Comparison of ENCODE assay signal across 8 cellular contexts in genomic region chr7:155644178-155644970, GRCh38. TPM values are rescaled to one million over a fixed set of nuclear protein-coding genes. Genes with fewer than 3 reads are reported as not detected.
DNase-seq lines count a peak whose midpoint lies in the region; ATAC-seq and TF ChIP-seq lines count a peak whose summit lies in the region.

RBM33 (plus strand) TSS chr7:155644661; CDS start chr7:155644877, 216 bp downstream.

- H3K23ac ChIP-seq in H9 (ENCODE audit: insufficient read length, low read depth, low read length), result no peak within 1 kb of the TSS

- peak within 1 kb of the TSS; percentile 49 for H2BK120ac ChIP-seq in H9 (ENCODE audit: low read depth, low read length, poor library complexity, severe bottlenecking)

- H4K8ac ChIP-seq in H9 (replicated peaks; ENCODE audit: insufficient read length, low read depth, low read length), result no peak within 1 kb of the TSS

- peak within 1 kb of the TSS; percentile 68 for H3T11ph ChIP-seq in H9 (ENCODE audit: low read length)

- peak within 1 kb of the TSS; percentile 92 for H3K4me3 ChIP-seq in neural progenitor cell
- peak within 1 kb of the TSS; percentile 95 to 98 for H3K4me3 ChIP-seq in stomach smooth muscle (ENCODE audit: low read length in 2 of 2)

- H2BK15ac ChIP-seq in H9 (ENCODE audit: low read depth, low read length), result no peak within 1 kb of the TSS; the same call in 1 of the 2 replicates

- peak within 1 kb of the TSS; percentile 63 for H3K4me2 ChIP-seq in H9 (ENCODE audit: insufficient read depth, insufficient read length, low read length)
- H3K4me2 ChIP-seq in neural progenitor cell, result peak within 1 kb of the TSS; percentile 98

- DNase-seq in G401 (ENCODE audit: low spot score) (peak; percentile 85), H9 (peak; percentile 85), M059J (ENCODE audit: low read depth) (peak; percentile 79), SIG-M5 treated with dmso at 0.1 percent for 504 hours (lab: John Stamatoyannopoulos, UW; ENCODE audit: unreplicated experiment) (peak; percentile 86), activated gamma-delta T cell treated with Interleukin-2 at 50 U/mL for 16 hours (peak; percentile 71), foreskin keratinocyte (peak; percentile 69 to 84), neural progenitor cell (ENCODE audit: low spot score) (peak; percentile 94)

- H3K23me2 ChIP-seq in H9 (ENCODE audit: insufficient read length, low read depth, low read length, poor library complexity, severe bottlenecking), result peaks cover 5% of the 10 kb centered on the region

- H2AK5ac ChIP-seq in H9 (ENCODE audit: insufficient read length, low read length), result no peak within 1 kb of the TSS

- H3F3A ChIP-seq in neural progenitor cell (ENCODE audit: low read depth), result peaks cover 12% of the 10 kb centered on the region

- H3K79me2 ChIP-seq in H9 (ENCODE audit: insufficient read depth, low read length), result peaks cover 31% of the 10 kb centered on the region; the same call in 1 of the 2 replicates
- peaks cover 62% of the 10 kb centered on the region for H3K79me2 ChIP-seq in neural progenitor cell (ENCODE audit: low read depth)

- H3K27ac ChIP-seq in H9 (ENCODE audit: insufficient read length, low read depth, low read length) (peak within 1 kb of the TSS; percentile 73), foreskin keratinocyte (peak within 1 kb of the TSS; percentile 95), neural progenitor cell (peak within 1 kb of the TSS; percentile 98), stomach smooth muscle (ENCODE audit: low read length) (peak within 1 kb of the TSS; percentile 86)

- in situ Hi-C loops in G401 (cut with HindIII; ENCODE audit: low sequenced_read_pairs), result loop anchor here (5.0 kb wide), 1 partner anchor 57 kb away; no protein-coding TSS in a partner anchor

- H3K4me3 Mint-ChIP-seq in H9, result peak within 1 kb of the TSS; percentile 93 to 97
- H3K4me3 Mint-ChIP-seq in neural progenitor cell, result peak within 1 kb of the TSS; percentile 99

- H3K27me3 Mint-ChIP-seq in H9 (ENCODE audit: low read depth) (peaks cover 16% of the 10 kb centered on the region), neural progenitor cell (ENCODE audit: insufficient read depth, low read depth) (peaks cover 4% of the 10 kb centered on the region)

- H3K56ac ChIP-seq in H9 (ENCODE audit: insufficient read length, low read depth, low read length), result peak within 1 kb of the TSS; percentile 6

- H2AFZ ChIP-seq in H9 (ENCODE audit: low read length) (no peak within 1 kb of the TSS), neural progenitor cell (replicated peaks) (peak within 1 kb of the TSS; percentile 71)

- H3K18ac ChIP-seq in H9 (ENCODE audit: insufficient read length, low read depth, low read length), result peak within 1 kb of the TSS; percentile 99

- H3K9ac ChIP-seq in H9 (ENCODE audit: extremely low read depth, insufficient read length, low read length) (peak within 1 kb of the TSS; percentile 77), neural progenitor cell (peak within 1 kb of the TSS; percentile 98), stomach smooth muscle (ENCODE audit: low read length in 2 of 2) (peak within 1 kb of the TSS; percentile 81 to 97)

- no peaks in the 10 kb centered on the region for H3K27me3 ChIP-seq in H9 (ENCODE audit: insufficient read depth, low read length)
- no peaks in the 10 kb centered on the region for H3K27me3 ChIP-seq in foreskin keratinocyte
- no peaks in the 10 kb centered on the region for H3K27me3 ChIP-seq in neural progenitor cell
- no peaks in the 10 kb centered on the region for H3K27me3 ChIP-seq in stomach smooth muscle (ENCODE audit: control insufficient read depth in 1 of 2, insufficient read depth in 2 of 2, low read length in 2 of 2)

- H2BK20ac ChIP-seq in H9 (ENCODE audit: low read depth, low read length, poor library complexity, severe bottlenecking), result no peak within 1 kb of the TSS

- TF ChIP-seq CTCF in H9 (conservative IDR thresholded peaks at IDR 0.05) (no peak), foreskin keratinocyte (conservative IDR thresholded peaks at IDR 0.05) (no peak), neural progenitor cell (IDR thresholded peaks at IDR 0.05) (no peak)

- peaks cover 7% of the 10 kb centered on the region for H3K9me3 ChIP-seq in H9 (ENCODE audit: control insufficient read depth, low read depth, low read length)
- peaks cover 14% of the 10 kb centered on the region for H3K9me3 ChIP-seq in neural progenitor cell (ENCODE audit: low read depth)
- H3K9me3 ChIP-seq in stomach smooth muscle (ENCODE audit: control insufficient read depth in 2 of 2, low read length in 2 of 2), result no peaks in the 10 kb centered on the region

- H2BK12ac ChIP-seq in H9 (ENCODE audit: insufficient read length, low read depth, low read length), result no peak within 1 kb of the TSS

- ATAC-seq in foreskin keratinocyte, result peak; percentile 85

- H4K5ac ChIP-seq in H9 (ENCODE audit: insufficient read length, low read depth, low read length), result peak within 1 kb of the TSS; percentile 89

- no peak within 1 kb of the TSS for H4K91ac ChIP-seq in H9 (ENCODE audit: insufficient read length, low read depth, low read length)

- H3K27ac Mint-ChIP-seq in H9, result peak within 1 kb of the TSS; percentile 98 to 100 (median 99)
- H3K27ac Mint-ChIP-seq in neural progenitor cell, result peak within 1 kb of the TSS; percentile 99

- H2BK5ac ChIP-seq in H9 (ENCODE audit: insufficient read length, low read length), result peak within 1 kb of the TSS; percentile 81

- H3K36me3 ChIP-seq in neural progenitor cell (peaks cover 33% of the 10 kb centered on the region), stomach smooth muscle (ENCODE audit: control insufficient read depth in 2 of 2, insufficient read depth in 2 of 2, low read length in 2 of 2) (peaks cover 4 to 8% of the 10 kb centered on the region in 2 donors)

- H3K36me3 Mint-ChIP-seq in H9 (ENCODE audit: insufficient read depth in 1 of 3, low read depth in 3 of 3), result peaks cover 71 to 77% (median 75%) of the 10 kb centered on the region in 3 experiments
- H3K36me3 Mint-ChIP-seq in neural progenitor cell, result peaks cover 71% of the 10 kb centered on the region

- no CpG with 5 or more reads among the region's 85 CpGs for WGBS in H9 (ENCODE audit: extremely low coverage, insufficient read length, low lambda C conversion rate)

- H3K4me1 Mint-ChIP-seq in H9, result peaks cover 20 to 24% of the 10 kb centered on the region in 2 experiments
- H3K4me1 Mint-ChIP-seq in neural progenitor cell, result peaks cover 19% of the 10 kb centered on the region

- H3K9me3 Mint-ChIP-seq in H9 (peaks cover 48 to 55% of the 10 kb centered on the region in 2 experiments), neural progenitor cell (peaks cover 48% of the 10 kb centered on the region)

- H3K79me1 ChIP-seq in H9 (ENCODE audit: insufficient read depth, low read depth, low read length, poor library complexity, severe bottlenecking), result no peaks in the 10 kb centered on the region

- no peak within 1 kb of the TSS; the same call in 1 of the 2 replicates for H3K4ac ChIP-seq in H9 (ENCODE audit: low read depth, low read length)

- H4K20me1 ChIP-seq in H9 (ENCODE audit: control insufficient read depth, insufficient read depth, insufficient read length) (no peaks in the 10 kb centered on the region), neural progenitor cell (ENCODE audit: low read depth) (peaks cover 7% of the 10 kb centered on the region)

- no peaks in the 10 kb centered on the region for H3K4me1 ChIP-seq in H9 (ENCODE audit: insufficient read depth, low read length)
- peaks cover 6% of the 10 kb centered on the region for H3K4me1 ChIP-seq in foreskin keratinocyte
- peaks cover 12% of the 10 kb centered on the region for H3K4me1 ChIP-seq in neural progenitor cell
- H3K4me1 ChIP-seq in stomach smooth muscle (ENCODE audit: control insufficient read depth, insufficient read depth, low read length), result peaks cover 10% of the 10 kb centered on the region

- H3K14ac ChIP-seq in H9 (ENCODE audit: insufficient read depth, low read length), result peak within 1 kb of the TSS; percentile 100

RNA-seq across cellular contexts. Expression of gene RBM33, which starts in this region (rescaled TPM):
- total RNA-seq in G401 (2014; rRNA removed; shearing (Covaris generic)), result 12.3 and 13.2 TPM in 2 replicates
- total RNA-seq in H9 (2021) (65.5 and 71.3 TPM in 2 replicates), foreskin keratinocyte (21.0 and 23.0 TPM in 2 replicates), neural progenitor cell (ENCODE audit: low replicate concordance) (31.9 and 48.6 TPM in 2 replicates)
- 8.3 and 15.5 TPM in 2 replicates for total RNA-seq in M059J (2014; rRNA removed; shearing (Covaris generic))
- 6.1 and 6.5 TPM in 2 replicates for polyA plus RNA-seq in foreskin keratinocyte

Comparison
In these comparisons a context has a peak if more than half of its experiments do, and no peak if none do; other contexts are left out.
1. Peak in every context shown above with its lines: DNase-seq, ATAC-seq, H3K4me3 ChIP-seq and H3K27ac ChIP-seq.